29 cellular contexts compared by ENCODE assay signal in genomic region chr7:101664390-101664789, GRCh38. TPM values are rescaled to one million over a fixed set of nuclear protein-coding genes. Genes with fewer than 3 reads are reported as not detected.
DNase-seq lines count a peak whose midpoint lies in the region; ATAC-seq and TF ChIP-seq lines count a peak whose summit lies in the region.
"Had no signal": no experiment of that assay in that cellular context is flagged by ENCODE, and none has a peak within 500 bp of the region (broad histone marks: within the 10 kb centered on the region; RNA-seq: fewer than 3 reads in every experiment).

No MANE protein-coding gene starts in this region.

- peaks cover 9% of the 10 kb centered on the region for H3K27me3 Mint-ChIP-seq in GM23338 (ENCODE audit: insufficient read depth, low read depth, poor library complexity)
- H3K27me3 Mint-ChIP-seq in WTC11 (ENCODE audit: low read depth) = peaks cover 7% of the 10 kb centered on the region
- peaks cover 15% of the 10 kb centered on the region for H3K27me3 Mint-ChIP-seq in neural progenitor cell (ENCODE audit: insufficient read depth, low read depth)

- H3K79me2 ChIP-seq in GM23338 (replicated peaks; ENCODE audit: insufficient read depth) (no peaks in the 10 kb centered on the region), neural progenitor cell (ENCODE audit: low read depth) (no peaks in the 10 kb centered on the region)

- H3K36me3 Mint-ChIP-seq in GM23338 (ENCODE audit: low read depth) (peaks cover 4% of the 10 kb centered on the region; the same call in 2 of the 3 replicates), WTC11 (peaks cover 14% of the 10 kb centered on the region), neural progenitor cell (no peaks in the 10 kb centered on the region)
- H3K36me3 Mint-ChIP-seq: CD8-positive, alpha-beta T cell had no signal

- H3K9me3 Mint-ChIP-seq in GM23338 (peaks cover 19% of the 10 kb centered on the region), WTC11 (peaks cover 16% of the 10 kb centered on the region), neural progenitor cell (peaks cover 9% of the 10 kb centered on the region)

- H3K27ac Mint-ChIP-seq in GM23338 = peak overlapping the region; percentile 90; the same call in 1 of the 2 replicates
- H3K27ac Mint-ChIP-seq in WTC11 = peak overlapping the region; percentile 49
- peak overlapping the region; percentile 29 for H3K27ac Mint-ChIP-seq in neural progenitor cell
- H3K27ac Mint-ChIP-seq: CD8-positive, alpha-beta T cell had no signal

- H3K4me2 ChIP-seq in GM23338 (peak overlapping the region; percentile 59), neural progenitor cell (peak overlapping the region; percentile 55)
- H3K4me2 ChIP-seq: KMS-11 had no signal

- H3K36me3 ChIP-seq in GM23338 (ENCODE audit: insufficient read depth) (no peaks in the 10 kb centered on the region), iPS-18a (ENCODE audit: control insufficient read depth, low read depth, low read length) (no peaks in the 10 kb centered on the region), neural progenitor cell (no peaks in the 10 kb centered on the region), mucosa of descending colon (ENCODE audit: low read depth) (no peaks in the 10 kb centered on the region)

- intact Hi-C loops in mucosa of descending colon (cut with DNase I, micrococcal nuclease) = loop anchor here in 1 of 2 donors (10.0 kb wide), 1 partner anchor 60 kb away; no protein-coding TSS in a partner anchor

- peak; percentile 90 for DNase-seq in GM23338 (ENCODE audit: low spot score)
- peak; percentile 84 for DNase-seq in WTC11 (ENCODE audit: low spot score)
- peak; percentile 53 for DNase-seq in neural progenitor cell (ENCODE audit: low spot score)
- DNase-seq in mucosa of descending colon = no peak
- DNase-seq in NCI-H1694 (lab: John Stamatoyannopoulos, UW) = no peak
- no peak for DNase-seq in NCI-H510A treated with DMSO at 0.1 percent for 48 hours (lab: John Stamatoyannopoulos, UW)
- DNase-seq: AML-193; C1 segment of cervical spinal cord; Calu3; CD8-positive, alpha-beta T cell; DMS153; GDM1; IMR-90; NCI-H1105 treated with DMSO at 0.1 percent for 48 hours; NCI-H2081 treated with DMSO at 0.1 percent for 48 hours; NCI-H2171 treated with DMSO at 0.1 percent for 48 hours; NCI-H526; PC-3; Right ventricle myocardium superior had no signal

- H4K20me1 ChIP-seq in GM23338 (replicated peaks; ENCODE audit: insufficient read depth) (no peaks in the 10 kb centered on the region), neural progenitor cell (ENCODE audit: low read depth) (no peaks in the 10 kb centered on the region)

- H2AFZ ChIP-seq in GM23338 = 0 out of 2 replicates have a peak overlapping the region, but pooled peaks have one; percentile 19
- peak overlapping the region; percentile 89 for H2AFZ ChIP-seq in neural progenitor cell (replicated peaks)

- CTCF ChIA-PET in WTC11 (lab: Charles Lee) = interaction anchor here (0.8 to 1.6 kb wide), 4 partner anchors 61 to 150 kb away, joined by 4 to 5 read pairs (median 4); no protein-coding TSS in a partner anchor

- H3K27me3 ChIP-seq in GM23338 (ENCODE audit: insufficient read depth) (no peaks in the 10 kb centered on the region), iPS-18a (ENCODE audit: control insufficient read depth, insufficient read depth, low read length) (no peaks in the 10 kb centered on the region), neural progenitor cell (no peaks in the 10 kb centered on the region)

- H3K4me1 ChIP-seq in GM23338 (ENCODE audit: insufficient read depth) = peaks cover 17% of the 10 kb centered on the region
- H3K4me1 ChIP-seq in iPS-18a (ENCODE audit: control insufficient read depth, low read depth, low read length) = peaks cover 15% of the 10 kb centered on the region
- H3K4me1 ChIP-seq in neural progenitor cell = peaks cover 8% of the 10 kb centered on the region
- no peaks in the 10 kb centered on the region for H3K4me1 ChIP-seq in mucosa of descending colon (ENCODE audit: low read depth)

- H3K27ac ChIP-seq in GM23338 (ENCODE audit: low read depth) (peak overlapping the region; percentile 88), iPS-18a (ENCODE audit: low read length) (peak overlapping the region; percentile 17), neural progenitor cell (no peak overlapping the region)
- H3K27ac ChIP-seq: HL-60, KMS-11 had no signal

- POLR2A ChIA-PET in WTC11 (lab: Charles Lee) = no interaction called here

- H3K4me1 Mint-ChIP-seq in GM23338 (peaks cover 20% of the 10 kb centered on the region), WTC11 (peaks cover 28% of the 10 kb centered on the region), neural progenitor cell (peaks cover 14% of the 10 kb centered on the region)

- H3F3A ChIP-seq in GM23338 (replicated peaks; ENCODE audit: low read depth) (no peaks in the 10 kb centered on the region), neural progenitor cell (ENCODE audit: low read depth) (peaks cover 1% of the 10 kb centered on the region)

- no peaks in the 10 kb centered on the region for H3K9me2 ChIP-seq in GM23338 (ENCODE audit: insufficient read depth)

- H3K9me3 ChIP-seq in iPS-18a (ENCODE audit: control insufficient read depth, low read depth, low read length) (no peaks in the 10 kb centered on the region), neural progenitor cell (ENCODE audit: low read depth) (no peaks in the 10 kb centered on the region), mucosa of descending colon (no peaks in the 10 kb centered on the region)

- H3K9ac ChIP-seq in iPS-18a (ENCODE audit: low read length) = peak overlapping the region; percentile 30
- no peak overlapping the region for H3K9ac ChIP-seq in neural progenitor cell
- H3K9ac ChIP-seq: KMS-11 had no signal

- peak; percentile 98 for ATAC-seq in GM23338
- peak; percentile 96 for ATAC-seq in WTC11
- ATAC-seq in mucosa of descending colon = no peak
- no peak for ATAC-seq in HG03460 (IDR thresholded peaks at IDR 0.05; ENCODE audit: unreplicated experiment)
- ATAC-seq: CD8-positive, alpha-beta T cell; PC-3 had no signal

- H3K4me3 Mint-ChIP-seq in GM23338 (0 out of 3 replicates have a peak overlapping the region, but pooled peaks have one; percentile 33), WTC11 (no peak overlapping the region; the same call in 1 of the 2 replicates), neural progenitor cell (no peak overlapping the region)
- H3K4me3 Mint-ChIP-seq: CD8-positive, alpha-beta T cell had no signal

- peak overlapping the region; percentile 15; the same call in 1 of the 2 replicates for H3K4me3 ChIP-seq in GM23338
- peak overlapping the region; percentile 16 for H3K4me3 ChIP-seq in iPS-18a (ENCODE audit: low read length)
- no peak overlapping the region for H3K4me3 ChIP-seq in neural progenitor cell
- H3K4me3 ChIP-seq in mucosa of descending colon = no peak overlapping the region

- no peak for TF ChIP-seq CTCF in GM23338 (conservative IDR thresholded peaks at IDR 0.05; ENCODE audit: low read depth in 2 of 2)
- TF ChIP-seq CTCF in WTC11 (IDR thresholded peaks at IDR 0.05) = no peak
- no peak for TF ChIP-seq CTCF in neural progenitor cell (IDR thresholded peaks at IDR 0.05)
- TF ChIP-seq CTCF in mucosa of descending colon (IDR thresholded peaks at IDR 0.05) = no peak

TF ChIP-seq in GM23338, 12 proteins besides CTCF, POLR2A, EP300 and RAD21:
- TF ChIP-seq POLR2AphosphoS5 (IDR thresholded peaks at IDR 0.05; ENCODE audit: low read depth) (peak; percentile 28; the same call in 1 of the 2 replicates), NANOG (IDR thresholded peaks at IDR 0.05; ENCODE audit: borderline replicate concordance) (no peak)

TF ChIP-seq in WTC11, 78 proteins besides CTCF, POLR2A, EP300 and RAD21:
- no peak for TF ChIP-seq GABPB1 (CRISPR knock-in tag; IDR thresholded peaks at IDR 0.05)
- no peak; the same call in 1 of the 2 replicates for TF ChIP-seq MAX (CRISPR knock-in tag; IDR thresholded peaks at IDR 0.05)
- no peak for TF ChIP-seq USF2 (CRISPR knock-in tag; IDR thresholded peaks at IDR 0.05)
- 0 out of 2 replicates have a peak, but pooled peaks have one; percentile 24 for TF ChIP-seq TEAD4 (CRISPR knock-in tag; IDR thresholded peaks at IDR 0.05)
- TF ChIP-seq TEAD1 (CRISPR knock-in tag; IDR thresholded peaks at IDR 0.05) = peak; percentile 46; the same call in 1 of the 2 replicates

RNA-seq across cellular contexts. Expression of gene MYL10, which starts 35.3 kb away (rescaled TPM):
- not detected in 2 replicates for total RNA-seq in GM23338 (2014; rRNA removed; shearing (Covaris generic))
- 0.75 and 1.3 TPM in 2 replicates for polyA plus RNA-seq in GM23338 (2016; fragmentation: Nextera tagmentation; extraction: Ambion mirVana)
- total RNA-seq in WTC11 (2021) (not detected in 3 replicates), neural progenitor cell (ENCODE audit: low replicate concordance) (not detected in 2 replicates), mucosa of descending colon (not detected)
- total RNA-seq: A172; Calu3; CD8-positive, alpha-beta T cell; H4; HT-29; IMR-90; Right ventricle myocardium superior; RPMI7951; SK-MEL-5 had no signal
- polyA plus RNA-seq: AG04450, IMR-90 had no signal

Comparison
In these comparisons a context has a peak if more than half of its experiments do, and no peak if none do; other contexts are left out.
1. ATAC-seq: peak in GM23338 (single experiment) and WTC11 (single experiment); none in mucosa of descending colon (single experiment) and HG03460 (single experiment).
2. DNase-seq: peak in GM23338 (single experiment), WTC11 (single experiment) and neural progenitor cell (single experiment); none in mucosa of descending colon (0 of 3), NCI-H1694 (single experiment) and NCI-H510A treated with DMSO at 0.1 percent for 48 hours (single experiment).
3. H3K4me3 ChIP-seq: peak in GM23338 (single experiment) and iPS-18a (single experiment); none in neural progenitor cell (single experiment) and mucosa of descending colon (single experiment).
4. H3K27ac Mint-ChIP-seq: peak in every context shown above with its lines; median percentile 90 in GM23338; 49 in WTC11; 29 in neural progenitor cell.